Comparison of ENCODE assay signal across 17 cellular contexts in the genomic region with DNA sequence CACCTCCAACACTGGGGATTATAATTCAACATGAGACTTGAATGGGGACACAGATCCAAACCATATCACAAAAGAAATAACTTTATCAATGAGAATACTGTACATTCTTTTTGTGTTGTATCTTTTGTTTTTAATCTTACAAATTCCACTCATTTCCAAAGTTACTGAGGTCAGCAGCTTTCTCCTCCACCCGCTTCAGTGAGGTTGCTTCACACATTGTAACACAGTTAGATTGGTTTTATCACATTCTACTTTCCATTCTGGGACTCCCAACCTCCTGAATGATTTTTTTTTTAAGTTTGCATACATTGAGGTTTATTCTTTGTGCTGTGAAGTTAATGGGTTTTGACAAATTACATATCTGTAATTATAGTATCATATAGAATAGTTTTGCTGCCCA. TPM values are rescaled to one million over a fixed set of nuclear protein-coding genes. Genes with fewer than 3 reads are reported as not detected.
DNase-seq lines count a peak whose midpoint lies in the region; ATAC-seq and TF ChIP-seq lines count a peak whose summit lies in the region.
"Had no signal": no experiment of that assay in that cellular context is flagged by ENCODE, and none has a peak within 500 bp of the region (broad histone marks: within the 10 kb centered on the region; RNA-seq: fewer than 3 reads in every experiment).

No MANE protein-coding gene starts in this region.

- peak overlapping the region in 1 of 2 donors; percentile 58 for H3K27ac ChIP-seq in testis
- H3K27ac ChIP-seq: HL-60 had no signal

- H3K4me1 Mint-ChIP-seq in HFFc6 (ENCODE audit: low read depth): peaks cover 70% of the 10 kb centered on the region
- H3K4me1 Mint-ChIP-seq: B cell had no signal

- no peaks in the 10 kb centered on the region for H3K36me3 ChIP-seq in testis (ENCODE audit: low read depth, missing control alignments)

- peak overlapping the region; percentile 3 for H3K27ac Mint-ChIP-seq in HFFc6
- H3K27ac Mint-ChIP-seq: B cell; CD4-positive, alpha-beta T cell; H9 had no signal

- TF ChIP-seq POLR2A in testis (IDR thresholded peaks at IDR 0.05): no peak

- DNase-seq in HFFc6: no peak
- peak; percentile 76 for DNase-seq in choroid plexus epithelial cell (ENCODE audit: low read depth)
- peak; percentile 37 for DNase-seq in fibroblast of villous mesenchyme (ENCODE audit: low read depth)
- peak; percentile 72 for DNase-seq in testis
- DNase-seq in stimulated activated CD8-positive, alpha-beta memory T cell treated with anti-CD3 and anti-CD28 coated beads, Interleukin-4, amount 100 ng/mL, for 48 hours: no peak
- DNase-seq in occipital lobe (lab: John Stamatoyannopoulos, UW): no peak
- DNase-seq: ACHN; C1 segment of cervical spinal cord; Calu3; CD4-positive, alpha-beta T cell; DMS 273 treated with DMSO at 0.1 percent for 48 hours; GOT3; H9 had no signal

- WGBS in testis, 2 donors: 48 to 63% methylated on average over 1 of the region's 1 CpG

- no peak overlapping the region for H3K4me3 ChIP-seq in choroid plexus epithelial cell (ENCODE audit: low read depth, low read length)
- H3K4me3 ChIP-seq in fibroblast of villous mesenchyme (ENCODE audit: low read depth, low read length): no peak overlapping the region
- H3K4me3 ChIP-seq in testis: no peak overlapping the region
- H3K4me3 ChIP-seq: GM12878 had no signal

- H3K27me3 Mint-ChIP-seq in HFFc6 (ENCODE audit: insufficient read depth): peaks cover 9% of the 10 kb centered on the region
- H3K27me3 Mint-ChIP-seq: B cell had no signal

- H3K4me3 Mint-ChIP-seq in HFFc6: no peak overlapping the region
- H3K4me3 Mint-ChIP-seq: B cell; CD4-positive, alpha-beta T cell; H9 had no signal

- TF ChIP-seq CTCF in HFFc6 (IDR thresholded peaks at IDR 0.05) (no peak), choroid plexus epithelial cell (conservative IDR thresholded peaks at IDR 0.05; ENCODE audit: low read depth, low read length) (no peak), fibroblast of villous mesenchyme (IDR thresholded peaks at IDR 0.05; ENCODE audit: insufficient read depth, low read depth, low read length) (no peak), testis (IDR thresholded peaks at IDR 0.05) (no peak)

- H3K36me3 Mint-ChIP-seq in HFFc6 (ENCODE audit: low read depth): peaks cover 75% of the 10 kb centered on the region

- ATAC-seq in GM19463 (IDR thresholded peaks at IDR 0.05; ENCODE audit: unreplicated experiment): no peak
- ATAC-seq: GM12878 had no signal

- no peaks in the 10 kb centered on the region for H3K9me3 Mint-ChIP-seq in HFFc6

- peaks cover 9% of the 10 kb centered on the region for H3K4me1 ChIP-seq in testis

- intact Hi-C loops in testis (cut with DNase I; ENCODE audit: low total_unique reads): no loop called here

- no peaks in the 10 kb centered on the region for H3K27me3 ChIP-seq in testis

- H3K9me3 ChIP-seq in testis: no peaks in the 10 kb centered on the region

RNA-seq across cellular contexts. Expression of gene DDAH1, which starts 43.8 kb away (rescaled TPM):
- 100 to 1,000 TPM; 235 to 320 (median 277) TPM for total RNA-seq in HFFc6 (2021; fragmentation: NEBNext Ultra II Directional; extraction: Animal tissue kit (Norgen Biotek cat#: 25700))
- total RNA-seq in fibroblast of villous mesenchyme: 135 and 259 TPM in 2 replicates
- total RNA-seq in testis: 10 to 100 TPM; 54.3 to 71.3 TPM
- polyA plus RNA-seq in testis (ENCODE audit: insufficient read depth, low read depth, low replicate concordance): 45.3 TPM
- 37.3 TPM for total RNA-seq in occipital lobe
- total RNA-seq: B cell; CD4-positive, alpha-beta T cell had no signal

Comparison
In these comparisons a context has a peak if more than half of its experiments do, and no peak if none do; other contexts are left out.
1. DNase-seq: peak in choroid plexus epithelial cell (single experiment), fibroblast of villous mesenchyme (single experiment) and testis (single experiment); none in HFFc6 (single experiment), stimulated activated CD8-positive, alpha-beta memory T cell treated with anti-CD3 and anti-CD28 coated beads, Interleukin-4, amount 100 ng/mL, for 48 hours (single experiment) and occipital lobe (single experiment).